Comparison of ENCODE assay signal across 9 cellular contexts in the genomic region with DNA sequence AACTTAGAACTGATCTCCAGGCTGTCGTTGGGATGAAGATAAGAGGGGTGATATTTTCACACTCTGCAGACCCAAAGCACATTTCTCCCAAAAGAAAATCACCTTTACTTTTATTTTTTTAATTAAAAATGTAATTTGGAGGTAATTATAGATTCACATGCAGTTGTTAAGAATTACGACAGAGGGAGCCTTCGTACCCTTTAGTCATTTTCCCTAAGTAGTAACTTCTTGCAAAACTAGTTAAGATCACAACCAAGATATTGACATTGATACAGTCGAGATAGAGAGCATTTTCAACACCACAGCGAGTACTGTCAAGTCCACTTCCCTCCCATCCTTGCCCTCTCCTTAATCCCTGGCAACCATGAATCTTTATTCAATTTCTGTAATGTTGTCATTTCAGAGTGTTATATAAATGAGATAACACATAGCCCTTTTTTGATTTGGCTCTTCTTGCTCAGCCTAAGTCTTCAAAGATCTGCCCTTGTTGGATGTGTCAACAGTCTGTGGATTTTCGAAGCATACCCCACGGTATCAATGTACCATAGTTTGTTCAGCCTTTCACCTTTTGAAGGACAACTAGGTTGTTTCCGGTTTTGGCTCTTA. TPM values are rescaled to one million over a fixed set of nuclear protein-coding genes. Genes with fewer than 3 reads are reported as not detected.
A peak's percentile ranks its signal among the peaks of the same experiment; 100 is the strongest.
DNase-seq lines count a peak whose midpoint lies in the region; ATAC-seq, FAIRE-seq and TF ChIP-seq lines count a peak whose summit lies in the region.
"Had no signal": no experiment of that assay in that cellular context is flagged by ENCODE, and none has a peak within 500 bp of the region (broad histone marks: within the 10 kb centered on the region; RNA-seq: fewer than 3 reads in every experiment).

No MANE protein-coding gene starts in this region.

- peak; percentile 56 to 66 for TF ChIP-seq RAD21 in A549 (conservative IDR thresholded peaks at IDR 0.05 in 1 of 2, IDR thresholded peaks at IDR 0.05 in 1 of 2)

- H3K4me1 ChIP-seq in A549: no peaks in the 10 kb centered on the region

- peak; percentile 32 to 43 for DNase-seq in A549 (ENCODE audit: low read depth in 1 of 2, low spot score in 1 of 2)
- DNase-seq in GM13976 (ENCODE audit: low spot score): peak; percentile 50
- DNase-seq in RWPE1 (ENCODE audit: low spot score): peak; percentile 50
- DNase-seq in fibroblast of villous mesenchyme (ENCODE audit: low read depth): peak; percentile 54
- DNase-seq in stimulated activated CD4-positive, alpha-beta T cell treated with anti-CD3 and anti-CD28 coated beads, Interleukin-1b, Interleukin-23, amount 100 ng/mL, for 48 hours: no peak
- DNase-seq in NCI-H2029 treated with DMSO at 0.1 percent for 48 hours (lab: John Stamatoyannopoulos, UW): no peak
- DNase-seq in activated CD8-positive, alpha-beta memory T cell treated with anti-CD3 and anti-CD28 coated beads, Interleukin-2, amount 50 U/mL, for 4 hours: no peak
- DNase-seq: activated T-cell treated with anti-CD3 and anti-CD28 coated beads, Interleukin-2, amount 50 U/mL, for 4 hours had no signal

- no peaks in the 10 kb centered on the region for H3K9me3 ChIP-seq in A549

- POLR2A ChIA-PET in A549 (lab: Yijun Ruan, JAX) (no interaction called here), RWPE1 (lab: Yijun Ruan, JAX; ENCODE audit: low non-redundant PET) (no interaction called here)

- no peak for FAIRE-seq in A549 (lab: Jason Lieb, UNC)

- H3K27ac ChIP-seq in A549 (no peak overlapping the region), RWPE1 (no peak overlapping the region)

- TF ChIP-seq POLR2A in A549 (IDR thresholded peaks at IDR 0.05; ENCODE audit: low read length): no peak

- H3K4me2 ChIP-seq in A549: no peak overlapping the region

- 21% methylated on average over 8 of the region's 8 CpGs for WGBS in A549 (ENCODE audit: missing lambda C conversion rate)

- TF ChIP-seq CTCF in A549 (IDR thresholded peaks at IDR 0.05): peak; percentile 50
- TF ChIP-seq CTCF in GM13976 (IDR thresholded peaks at IDR 0.05; ENCODE audit: borderline replicate concordance, control extremely low read depth, extremely low read depth, insufficient read depth, missing control alignments): no peak
- peak; percentile 62 for TF ChIP-seq CTCF in RWPE1 (conservative IDR thresholded peaks at IDR 0.05; ENCODE audit: low read depth)
- peak; percentile 53 for TF ChIP-seq CTCF in fibroblast of villous mesenchyme (IDR thresholded peaks at IDR 0.05; ENCODE audit: insufficient read depth, low read depth, low read length)

- no peak for TF ChIP-seq EP300 in A549 (IDR thresholded peaks at IDR 0.05)

- CTCF ChIA-PET in A549 (lab: Yijun Ruan, JAX) (interaction anchor here (0.7 to 1.5 kb wide), 5 partner anchors 10 to 229 kb away, joined by 3 to 9 read pairs (median 5); no protein-coding TSS in a partner anchor), RWPE1 (lab: Yijun Ruan, JAX) (interaction anchor here (0.6 to 1.4 kb wide), 6 partner anchors 17 to 1139 kb away, joined by 3 to 8 read pairs (median 4); no protein-coding TSS in a partner anchor)

- in situ Hi-C loops in GM13976 (cut with MboI; ENCODE audit: low sequenced_read_pairs, unreplicated experiment): no loop called here

- peak in 1 of 2 experiments; percentile 34; a peak in 1 of 6 replicates for ATAC-seq in A549
- ATAC-seq in GM18873 (IDR thresholded peaks at IDR 0.05; ENCODE audit: low FRiP score, unreplicated experiment): no peak
- ATAC-seq: activated T-cell treated with anti-CD3 and anti-CD28 coated beads, Interleukin-2, amount 50 U/mL, for 4 hours had no signal

- H3K4me3 ChIP-seq in A549: no peak overlapping the region
- H3K4me3 ChIP-seq in fibroblast of villous mesenchyme (ENCODE audit: low read depth, low read length): no peak overlapping the region

TF ChIP-seq in A549, 52 proteins besides CTCF, POLR2A, EP300 and RAD21:
- TF ChIP-seq, protein P1, sequence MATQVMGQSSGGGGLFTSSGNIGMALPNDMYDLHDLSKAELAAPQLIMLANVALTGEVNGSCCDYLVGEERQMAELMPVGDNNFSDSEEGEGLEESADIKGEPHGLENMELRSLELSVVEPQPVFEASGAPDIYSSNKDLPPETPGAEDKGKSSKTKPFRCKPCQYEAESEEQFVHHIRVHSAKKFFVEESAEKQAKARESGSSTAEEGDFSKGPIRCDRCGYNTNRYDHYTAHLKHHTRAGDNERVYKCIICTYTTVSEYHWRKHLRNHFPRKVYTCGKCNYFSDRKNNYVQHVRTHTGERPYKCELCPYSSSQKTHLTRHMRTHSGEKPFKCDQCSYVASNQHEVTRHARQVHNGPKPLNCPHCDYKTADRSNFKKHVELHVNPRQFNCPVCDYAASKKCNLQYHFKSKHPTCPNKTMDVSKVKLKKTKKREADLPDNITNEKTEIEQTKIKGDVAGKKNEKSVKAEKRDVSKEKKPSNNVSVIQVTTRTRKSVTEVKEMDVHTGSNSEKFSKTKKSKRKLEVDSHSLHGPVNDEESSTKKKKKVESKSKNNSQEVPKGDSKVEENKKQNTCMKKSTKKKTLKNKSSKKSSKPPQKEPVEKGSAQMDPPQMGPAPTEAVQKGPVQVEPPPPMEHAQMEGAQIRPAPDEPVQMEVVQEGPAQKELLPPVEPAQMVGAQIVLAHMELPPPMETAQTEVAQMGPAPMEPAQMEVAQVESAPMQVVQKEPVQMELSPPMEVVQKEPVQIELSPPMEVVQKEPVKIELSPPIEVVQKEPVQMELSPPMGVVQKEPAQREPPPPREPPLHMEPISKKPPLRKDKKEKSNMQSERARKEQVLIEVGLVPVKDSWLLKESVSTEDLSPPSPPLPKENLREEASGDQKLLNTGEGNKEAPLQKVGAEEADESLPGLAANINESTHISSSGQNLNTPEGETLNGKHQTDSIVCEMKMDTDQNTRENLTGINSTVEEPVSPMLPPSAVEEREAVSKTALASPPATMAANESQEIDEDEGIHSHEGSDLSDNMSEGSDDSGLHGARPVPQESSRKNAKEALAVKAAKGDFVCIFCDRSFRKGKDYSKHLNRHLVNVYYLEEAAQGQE (IDR thresholded peaks at IDR 0.05): no peak
- TF ChIP-seq SMC3 (IDR thresholded peaks at IDR 0.05): peak; percentile 47; the same call in 2 of the 3 replicates

RNA-seq across cellular contexts. Expression of a gene that starts 39.6 kb away (rescaled TPM):
- polyA plus RNA-seq in A549 (2011; rRNA removed) (0.36 and 0.39 TPM in 2 replicates), A549 (2017; fragmentation: RNase III; extraction: RNeasy Plus Mini Kit Qiagen cat#74134 plus additional on column Dnase treatment) (0.14 to 0.37 TPM (median 0.37 TPM) in 3 replicates)
- 0.12 and 0.21 TPM in 2 replicates for polyA plus RNA-seq in A549 (2012; cell fraction: cytosol; rRNA removed)
- polyA plus RNA-seq in A549 (2012; cell fraction: nucleus; rRNA removed): 0.25 and 0.32 TPM in 2 replicates
- 0.88 and 1.1 TPM in 2 replicates for polyA minus RNA-seq in A549 (2011; rRNA and poly(A)+ RNA removed)
- total RNA-seq in fibroblast of villous mesenchyme: 0.43 and 0.64 TPM in 2 replicates

Comparison
In these comparisons a context has a peak if more than half of its experiments do, and no peak if none do; other contexts are left out.
1. DNase-seq: peak in A549 (2 of 2), GM13976 (single experiment), RWPE1 (single experiment) and fibroblast of villous mesenchyme (single experiment); none in stimulated activated CD4-positive, alpha-beta T cell treated with anti-CD3 and anti-CD28 coated beads, Interleukin-1b, Interleukin-23, amount 100 ng/mL, for 48 hours (single experiment), NCI-H2029 treated with DMSO at 0.1 percent for 48 hours (single experiment) and activated CD8-positive, alpha-beta memory T cell treated with anti-CD3 and anti-CD28 coated beads, Interleukin-2, amount 50 U/mL, for 4 hours (single experiment).